27 cellular contexts compared by ENCODE assay signal in genomic region chr11:98153752-98154151, GRCh38.
"Had no signal": no experiment of that assay in that cellular context is flagged by ENCODE, and none has a peak within 500 bp of the region (broad histone marks: within the 10 kb centered on the region; RNA-seq: fewer than 3 reads in every experiment).

No MANE protein-coding gene starts in this region.

- H3K9me3 ChIP-seq: suprapubic skin, testis, thoracic aorta, thyroid gland, upper lobe of right lung, uterus, vagina had no signal

- H3K27ac ChIP-seq: stomach, suprapubic skin, testis, thoracic aorta, thyroid gland, tibial artery, tibial nerve, transverse colon, upper lobe of left lung, upper lobe of right lung, uterus, vagina had no signal

- H3K4me3 ChIP-seq: stomach, suprapubic skin, testis, thoracic aorta, thyroid gland, tibial artery, tibial nerve, transverse colon, upper lobe of left lung, upper lobe of right lung, uterus, vagina had no signal

- H3K4me1 ChIP-seq: stomach, suprapubic skin, testis, thyroid gland, tibial artery, tibial nerve, transverse colon, upper lobe of left lung, upper lobe of right lung, uterus, vagina had no signal

- FAIRE-seq: urothelium cell line had no signal

- ATAC-seq: stimulated activated effector memory CD8-positive, alpha-beta T cell treated with anti-CD3 and anti-CD28 coated beads, Interleukin-12 subunit alpha, Interleukin-12 subunit beta, amount 100 ng/mL, for 72 hours; stimulated activated memory B cell treated with anti-CD40 and anti-IgM and Interleukin-4, amounts not matched to agents 10 μg/mL and 1 μg/mL and 100 μg/mL, for 72 hours; stimulated activated naive B cell treated with anti-CD40 and anti-IgM and Interleukin-4, amounts not matched to agents 10 μg/mL and 1 μg/mL and 100 μg/mL, for 72 hours; stimulated activated naive CD8-positive, alpha-beta T cell treated with anti-CD3 and anti-CD28 coated beads, Interleukin-15, amount 100 ng/mL, for 72 hours; stimulated activated naive CD8-positive, alpha-beta T cell treated with anti-CD3 and anti-CD28 coated beads, Interleukin-15, Interleukin-2, amounts not matched to agents 100 U/mL and 50 U/mL, for 24 hours; upper lobe of right lung had no signal

- H3K36me3 ChIP-seq: stomach, suprapubic skin, thoracic aorta, thyroid gland, tibial artery, tibial nerve, transverse colon, upper lobe of left lung, upper lobe of right lung, uterus, vagina had no signal

- H3K27me3 ChIP-seq: stomach, suprapubic skin, testis, thyroid gland, tibial artery, tibial nerve, transverse colon, upper lobe of left lung, upper lobe of right lung, uterus, vagina had no signal

- DNase-seq: stimulated activated CD4-positive, alpha-beta T cell treated with anti-CD3 and anti-CD28 coated beads, Interleukin-2, amount 100 ng/mL, for 48 hours; stimulated activated CD4-positive, alpha-beta T cell treated with anti-CD3 and anti-CD28 coated beads, Interleukin-4, amount 100 ng/mL, for 1 hour; stimulated activated CD4-positive, alpha-beta T cell treated with anti-CD3 and anti-CD28 coated beads, Interleukin-4, amount 100 ng/mL, for 24 hours; stimulated activated CD4-positive, alpha-beta T cell treated with anti-CD3 and anti-CD28 coated beads, Interleukin-4, amount 100 ng/mL, for 4 hours; stimulated activated CD8-positive, alpha-beta memory T cell treated with anti-CD3 and anti-CD28 coated beads, Interleukin-4, amount 100 ng/mL, for 48 hours; stimulated activated naive B cell treated with anti-CD40 and anti-IgM and Interleukin-4, amounts not matched to agents 10 μg/mL and 1 μg/mL and 100 μg/mL, for 72 hours; stimulated activated naive CD4-positive, alpha-beta T cell; stimulated activated naive CD4-positive, alpha-beta T cell treated with Interleukin-2 at 50 U/mL for 16 hours; stimulated activated naive CD8-positive, alpha-beta T cell treated with anti-CD3 and anti-CD28 coated beads, Interleukin-15, amount 100 ng/mL, for 72 hours; stimulated activated naive CD8-positive, alpha-beta T cell treated with anti-CD3 and anti-CD28 coated beads, Interleukin-15, Interleukin-2, amounts not matched to agents 100 U/mL and 50 U/mL, for 24 hours; stomach; substantia nigra; testis; thyroid gland; tibial artery; transverse colon; trophoblast cell; upper lobe of left lung; upper lobe of right lung; uterus had no signal
